Comparison of ENCODE assay signal across 29 cellular contexts in genomic region chr18:74113711-74114110, GRCh38. TPM values are rescaled to one million over a fixed set of nuclear protein-coding genes. Genes with fewer than 3 reads are reported as not detected.
A peak's percentile ranks its signal among the peaks of the same experiment; 100 is the strongest.
DNase-seq lines count a peak whose midpoint lies in the region; ATAC-seq, FAIRE-seq and TF ChIP-seq lines count a peak whose summit lies in the region.
"Had no signal": no experiment of that assay in that cellular context is flagged by ENCODE, and none has a peak within 500 bp of the region (broad histone marks: within the 10 kb centered on the region; RNA-seq: fewer than 3 reads in every experiment).

No MANE protein-coding gene starts in this region.

- no peaks in the 10 kb centered on the region for H3K79me2 ChIP-seq in GM23338 (replicated peaks; ENCODE audit: insufficient read depth)
- H3K79me2 ChIP-seq in astrocyte (ENCODE audit: insufficient read depth, low read length) = no peaks in the 10 kb centered on the region
- H3K79me2 ChIP-seq in osteoblast (ENCODE audit: insufficient read depth, low read length) = no peaks in the 10 kb centered on the region

- ATAC-seq in GM23338 = no peak
- no peak for ATAC-seq in HG02885 (IDR thresholded peaks at IDR 0.05; ENCODE audit: poor library complexity, unreplicated experiment)
- ATAC-seq: effector memory CD8-positive, alpha-beta T cell; right lobe of liver had no signal

- H3K9me2 ChIP-seq in GM23338 (ENCODE audit: insufficient read depth) = no peaks in the 10 kb centered on the region

- H3K36me3 ChIP-seq in GM23338 (ENCODE audit: insufficient read depth) (peaks cover 6% of the 10 kb centered on the region; the same call in 1 of the 2 replicates), astrocyte (ENCODE audit: insufficient read depth, low read length) (no peaks in the 10 kb centered on the region), osteoblast (ENCODE audit: insufficient read depth, low read length) (no peaks in the 10 kb centered on the region)
- H3K36me3 ChIP-seq: ascending aorta, left ventricle myocardium inferior, neutrophil, prostate gland, right lobe of liver, SJSA1, upper lobe of left lung had no signal

- H3K36me3 Mint-ChIP-seq in GM23338 (ENCODE audit: low read depth) (peaks cover 7% of the 10 kb centered on the region; the same call in 2 of the 3 replicates), astrocyte (ENCODE audit: low read depth, unreplicated experiment) (no peaks in the 10 kb centered on the region)

- H3K27ac Mint-ChIP-seq in GM23338 (no peak overlapping the region), astrocyte (ENCODE audit: unreplicated experiment) (no peak overlapping the region)
- H3K27ac Mint-ChIP-seq: CD4-positive, alpha-beta T cell; effector memory CD8-positive, alpha-beta T cell had no signal

- H3K27me3 ChIP-seq in GM23338 (ENCODE audit: insufficient read depth) (no peaks in the 10 kb centered on the region), astrocyte (ENCODE audit: insufficient read depth, low read length) (no peaks in the 10 kb centered on the region), osteoblast (ENCODE audit: insufficient read depth, low read length) (no peaks in the 10 kb centered on the region)
- H3K27me3 ChIP-seq: ascending aorta, neutrophil, right lobe of liver, SJSA1, upper lobe of left lung had no signal

- H3K4me3 Mint-ChIP-seq in GM23338 (no peak overlapping the region), astrocyte (ENCODE audit: unreplicated experiment) (no peak overlapping the region)
- H3K4me3 Mint-ChIP-seq: CD4-positive, alpha-beta T cell; effector memory CD8-positive, alpha-beta T cell; IgD-negative memory B cell had no signal

- TF ChIP-seq CTCF in AG10803 (conservative IDR thresholded peaks at IDR 0.05; ENCODE audit: low read length) (no peak), GM23338 (conservative IDR thresholded peaks at IDR 0.05; ENCODE audit: low read depth in 2 of 2) (no peak), astrocyte (IDR thresholded peaks at IDR 0.05; ENCODE audit: insufficient read depth, low read depth, low read length) (no peak), osteoblast (IDR thresholded peaks at IDR 0.05; ENCODE audit: extremely low read depth, low read depth, low read length) (no peak), GM20000 (IDR thresholded peaks at IDR 0.05; ENCODE audit: extremely low read depth, missing control alignments) (no peak)

- H3K9me3 Mint-ChIP-seq in GM23338 (peaks cover 24% of the 10 kb centered on the region; the same call in 2 of the 3 replicates), astrocyte (ENCODE audit: unreplicated experiment) (peaks cover 10% of the 10 kb centered on the region)
- H3K9me3 Mint-ChIP-seq: effector memory CD8-positive, alpha-beta T cell had no signal

- H3K9ac ChIP-seq in astrocyte (ENCODE audit: low read length) = no peak overlapping the region

- peaks cover 28% of the 10 kb centered on the region for H3K4me1 ChIP-seq in GM23338 (ENCODE audit: insufficient read depth)
- peaks cover 3% of the 10 kb centered on the region for H3K4me1 ChIP-seq in astrocyte (ENCODE audit: insufficient read depth, low read length)
- H3K4me1 ChIP-seq in osteoblast (ENCODE audit: insufficient read depth, low read length) = peaks cover 20% of the 10 kb centered on the region
- H3K4me1 ChIP-seq: ascending aorta, left ventricle myocardium inferior, prostate gland, right lobe of liver, SJSA1, upper lobe of left lung had no signal

- DNase-seq in AG10803 (ENCODE audit: low read depth) = peak; percentile 3
- no peak for DNase-seq in GM23338 (ENCODE audit: low spot score)
- DNase-seq in astrocyte (ENCODE audit: low read depth) = no peak
- DNase-seq in osteoblast (ENCODE audit: insufficient read length, low spot score, missing footprints) = no peak
- no peak for DNase-seq in GM20000 (ENCODE audit: low spot score)
- no peak for DNase-seq in NCI-H1092 treated with DMSO at 0.1 percent for 48 hours (lab: John Stamatoyannopoulos, UW)
- DNase-seq in activated gamma-delta T cell (lab: John Stamatoyannopoulos, UW) = no peak
- DNase-seq: activated CD4-positive, alpha-beta T cell treated with anti-CD3 and anti-CD28 coated beads for 4 hours; CD4-positive, alpha-beta T cell; cortex of kidney; effector memory CD8-positive, alpha-beta T cell; HCEC 1CT; islet precursor cell; left ventricle myocardium inferior; NCI-H1694; right lobe of liver; stimulated activated CD4-positive, alpha-beta T cell treated with anti-CD3 and anti-CD28 coated beads, Interleukin-4, amount 100 ng/mL, for 4 hours; substantia nigra; T1000; upper lobe of left lung had no signal

- FAIRE-seq in astrocyte (lab: Jason Lieb, UNC) = no peak
- FAIRE-seq: GM18507 had no signal

- peaks cover 4% of the 10 kb centered on the region for H3K27me3 Mint-ChIP-seq in GM23338 (ENCODE audit: insufficient read depth, low read depth, poor library complexity)
- H3K27me3 Mint-ChIP-seq in astrocyte (ENCODE audit: low read depth, unreplicated experiment) = no peaks in the 10 kb centered on the region
- H3K27me3 Mint-ChIP-seq: CD4-positive, alpha-beta T cell; effector memory CD8-positive, alpha-beta T cell; IgD-negative memory B cell had no signal

- H3K4me2 ChIP-seq in GM23338 (peak overlapping the region; percentile 3; the same call in 1 of the 2 replicates), astrocyte (ENCODE audit: low read length) (no peak overlapping the region), osteoblast (ENCODE audit: insufficient read depth, low read length) (no peak overlapping the region)

- H3K9me3 ChIP-seq in astrocyte (ENCODE audit: insufficient read depth, low read depth, low read length) = no peaks in the 10 kb centered on the region
- no peaks in the 10 kb centered on the region for H3K9me3 ChIP-seq in osteoblast (ENCODE audit: low read depth, low read length)
- H3K9me3 ChIP-seq: neutrophil, prostate gland, SJSA1 had no signal

- no peak overlapping the region for H2AFZ ChIP-seq in GM23338
- H2AFZ ChIP-seq in astrocyte (ENCODE audit: low read depth, low read length) = peak overlapping the region; percentile 11
- H2AFZ ChIP-seq in osteoblast (ENCODE audit: low read length) = peak overlapping the region; percentile 96

- no peak overlapping the region for H3K4me3 ChIP-seq in AG10803 (ENCODE audit: low read length)
- no peak overlapping the region for H3K4me3 ChIP-seq in GM23338
- H3K4me3 ChIP-seq in astrocyte (ENCODE audit: insufficient read depth, low read depth, low read length) = no peak overlapping the region
- no peak overlapping the region for H3K4me3 ChIP-seq in osteoblast (ENCODE audit: insufficient read depth, low read length)
- H3K4me3 ChIP-seq: ascending aorta, left ventricle myocardium inferior, prostate gland, right lobe of liver, SJSA1, upper lobe of left lung had no signal

- no peaks in the 10 kb centered on the region for H4K20me1 ChIP-seq in GM23338 (replicated peaks; ENCODE audit: insufficient read depth)
- no peaks in the 10 kb centered on the region for H4K20me1 ChIP-seq in astrocyte (ENCODE audit: insufficient read depth, low read length)
- H4K20me1 ChIP-seq in osteoblast (ENCODE audit: insufficient read depth, low read length) = no peaks in the 10 kb centered on the region

- no peak overlapping the region for H3K27ac ChIP-seq in GM23338 (ENCODE audit: low read depth)
- no peak overlapping the region for H3K27ac ChIP-seq in astrocyte (ENCODE audit: low read depth, low read length)
- H3K27ac ChIP-seq in osteoblast (ENCODE audit: low read depth, low read length) = no peak overlapping the region
- H3K27ac ChIP-seq: ascending aorta, left ventricle myocardium inferior, neutrophil, prostate gland, right lobe of liver, RWPE1, SJSA1, upper lobe of left lung, VCaP had no signal

- H3F3A ChIP-seq in GM23338 (replicated peaks; ENCODE audit: low read depth) = no peaks in the 10 kb centered on the region

- H3K4me1 Mint-ChIP-seq in GM23338 (peaks cover 31% of the 10 kb centered on the region), astrocyte (ENCODE audit: low read depth, unreplicated experiment) (peaks cover 21% of the 10 kb centered on the region)

RNA-seq across cellular contexts. Expression of gene FBXO15, which starts 33.9 kb away (rescaled TPM):
- total RNA-seq in GM23338 (2014; rRNA removed; shearing (Covaris generic)) = 0.21 and 4.1 TPM in 2 replicates
- 0.53 TPM in 1 of 2 replicates, not detected in the other for polyA plus RNA-seq in GM23338 (2016; fragmentation: Nextera tagmentation; extraction: Ambion mirVana)
- total RNA-seq in astrocyte = 1.2 TPM in 2 replicates
- total RNA-seq in osteoblast = 0.29 and 0.36 TPM in 2 replicates
- total RNA-seq: ascending aorta, left ventricle myocardium inferior had no signal

RNA-seq across cellular contexts. Expression of gene TIMM21, which starts 34.6 kb away (rescaled TPM):
- total RNA-seq in GM23338 (2014; rRNA removed; shearing (Covaris generic)) = 33.0 and 49.2 TPM in 2 replicates
- polyA plus RNA-seq in GM23338 (2016; fragmentation: Nextera tagmentation; extraction: Ambion mirVana) = 76.7 and 97.6 TPM in 2 replicates
- 24.9 and 25.1 TPM in 2 replicates for total RNA-seq in astrocyte
- 11.8 and 15.6 TPM in 2 replicates for total RNA-seq in osteoblast
